In the genomic region with DNA sequence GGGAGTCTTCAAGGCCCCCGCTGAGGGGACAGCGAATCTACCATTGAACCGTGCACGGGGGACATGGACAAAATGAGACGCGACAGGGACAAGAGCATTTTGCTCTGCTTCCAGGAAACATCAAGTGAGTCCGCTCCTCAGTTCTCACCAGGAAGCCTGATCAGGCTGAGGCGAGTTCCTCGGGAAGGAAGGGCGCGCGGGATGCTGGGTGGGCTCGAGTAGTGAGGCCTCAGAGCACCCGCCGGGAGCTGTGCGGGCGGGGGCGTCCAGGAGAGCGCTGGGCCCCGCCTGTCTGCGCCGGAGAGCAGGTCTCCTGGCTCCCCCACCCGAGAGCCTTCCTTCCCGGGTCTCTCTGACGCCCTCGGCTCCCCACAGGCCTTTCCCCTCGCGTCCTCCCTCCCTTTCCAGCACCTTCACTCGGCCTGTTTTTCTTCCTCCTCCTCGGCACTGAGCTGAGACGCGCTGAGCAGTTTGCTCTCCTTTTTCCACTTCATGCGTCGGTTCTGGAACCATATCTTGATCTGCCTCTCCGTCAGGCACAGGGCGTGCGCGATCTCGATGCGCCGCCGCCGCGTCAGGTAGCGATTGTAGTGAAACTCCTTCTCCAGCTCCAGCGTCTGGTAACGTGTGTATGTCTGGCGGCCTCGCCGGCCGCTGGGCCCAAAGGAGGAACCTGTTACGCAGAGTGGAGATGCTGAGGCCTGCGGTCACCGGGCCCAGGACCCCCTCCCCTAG, we compare ENCODE assay signal across 10 cellular contexts. TPM values are rescaled to one million over a fixed set of nuclear protein-coding genes. Genes with fewer than 3 reads are reported as not detected.
DNase-seq lines count a peak whose midpoint lies in the region; ATAC-seq and TF ChIP-seq lines count a peak whose summit lies in the region.
"Had no signal": no experiment of that assay in that cellular context is flagged by ENCODE, and none has a peak within 500 bp of the region (broad histone marks: within the 10 kb centered on the region; RNA-seq: fewer than 3 reads in every experiment).

No MANE protein-coding gene starts in this region.

- H3K27me3 Mint-ChIP-seq in T-helper 1 cell treated with Interleukin-12 subunit alpha and Interleukin-12 subunit beta and Interleukin-4 antibody, amounts not matched to agents 30 μg/mL and 1 μg/mL, for 36 hours (ENCODE audit: low read depth): peaks cover 94% of the 10 kb centered on the region
- peaks cover 82 to 100% of the 10 kb centered on the region in 2 donors for H3K27me3 Mint-ChIP-seq in effector memory CD8-positive, alpha-beta T cell
- H3K27me3 Mint-ChIP-seq in progenitor cell of endocrine pancreas: peaks cover 99% of the 10 kb centered on the region

- peaks cover 40% of the 10 kb centered on the region for H3K4me1 Mint-ChIP-seq in T-helper 1 cell treated with Interleukin-12 subunit alpha and Interleukin-12 subunit beta and Interleukin-4 antibody, amounts not matched to agents 30 μg/mL and 1 μg/mL, for 36 hours (ENCODE audit: low read depth)
- H3K4me1 Mint-ChIP-seq in effector memory CD8-positive, alpha-beta T cell (ENCODE audit: low read depth in 2 of 2): peaks cover 39 to 42% of the 10 kb centered on the region in 2 donors
- H3K4me1 Mint-ChIP-seq in progenitor cell of endocrine pancreas (ENCODE audit: low read depth): peaks cover 7% of the 10 kb centered on the region

- H3K36me3 Mint-ChIP-seq in T-helper 1 cell treated with Interleukin-12 subunit alpha and Interleukin-12 subunit beta and Interleukin-4 antibody, amounts not matched to agents 30 μg/mL and 1 μg/mL, for 36 hours (ENCODE audit: low read depth): no peaks in the 10 kb centered on the region
- peaks cover 13% of the 10 kb centered on the region for H3K36me3 Mint-ChIP-seq in effector memory CD8-positive, alpha-beta T cell (ENCODE audit: insufficient read depth)
- H3K36me3 Mint-ChIP-seq in progenitor cell of endocrine pancreas (ENCODE audit: insufficient read depth): no peaks in the 10 kb centered on the region

- peak overlapping the region; percentile 0 for H3K4me3 ChIP-seq in GM12875 (ENCODE audit: low read depth, low read length)

- H3K27ac Mint-ChIP-seq in T-helper 1 cell treated with Interleukin-12 subunit alpha and Interleukin-12 subunit beta and Interleukin-4 antibody, amounts not matched to agents 30 μg/mL and 1 μg/mL, for 36 hours: no peak overlapping the region
- H3K27ac Mint-ChIP-seq in effector memory CD8-positive, alpha-beta T cell: peak overlapping the region in 1 of 2 donors; percentile 18
- peak overlapping the region; percentile 35 for H3K27ac Mint-ChIP-seq in progenitor cell of endocrine pancreas

- H3K4me3 Mint-ChIP-seq in T-helper 1 cell treated with Interleukin-12 subunit alpha and Interleukin-12 subunit beta and Interleukin-4 antibody, amounts not matched to agents 30 μg/mL and 1 μg/mL, for 36 hours: peak overlapping the region; percentile 79
- peak overlapping the region; percentile 57 to 86 for H3K4me3 Mint-ChIP-seq in effector memory CD8-positive, alpha-beta T cell
- H3K4me3 Mint-ChIP-seq in progenitor cell of endocrine pancreas (ENCODE audit: low read depth): peak overlapping the region; percentile 62

- H3K9me3 Mint-ChIP-seq in T-helper 1 cell treated with Interleukin-12 subunit alpha and Interleukin-12 subunit beta and Interleukin-4 antibody, amounts not matched to agents 30 μg/mL and 1 μg/mL, for 36 hours: no peaks in the 10 kb centered on the region
- H3K9me3 Mint-ChIP-seq in effector memory CD8-positive, alpha-beta T cell: no peaks in the 10 kb centered on the region
- H3K9me3 Mint-ChIP-seq in progenitor cell of endocrine pancreas (ENCODE audit: low read depth): no peaks in the 10 kb centered on the region

- ATAC-seq in effector memory CD8-positive, alpha-beta T cell (replicated peaks): peak; percentile 18
- ATAC-seq in HG02588 (IDR thresholded peaks at IDR 0.05; ENCODE audit: unreplicated experiment) (no peak), esophagus mucosa (no peak)

- TF ChIP-seq CTCF in GM12875 (IDR thresholded peaks at IDR 0.05; ENCODE audit: borderline replicate concordance, insufficient read depth, low read depth, low read length) (no peak), progenitor cell of endocrine pancreas (IDR thresholded peaks at IDR 0.05; ENCODE audit: unreplicated experiment) (no peak)

- DNase-seq in effector memory CD8-positive, alpha-beta T cell: no peak
- DNase-seq in progenitor cell of endocrine pancreas (ENCODE audit: low spot score, unreplicated experiment): no peak
- no peak for DNase-seq in NCI-H2029 (lab: John Stamatoyannopoulos, UW)
- DNase-seq in GM03348 (ENCODE audit: low spot score): no peak
- DNase-seq: effector CD4-positive, alpha-beta T cell; NCI-H1436 had no signal

RNA-seq across cellular contexts. Expression of a gene that starts 2.6 kb away (rescaled TPM):
- 2.1 and 5.6 TPM in 2 replicates for total RNA-seq in progenitor cell of endocrine pancreas
- total RNA-seq in esophagus mucosa: 0.16 TPM

RNA-seq across cellular contexts. Expression of a gene that starts 6.1 kb away (rescaled TPM):
- 19.4 and 32.1 TPM in 2 replicates for total RNA-seq in progenitor cell of endocrine pancreas
- 6.0 TPM for total RNA-seq in esophagus mucosa

RNA-seq across cellular contexts. Expression of a gene that starts 8.6 kb away (rescaled TPM):
- total RNA-seq in progenitor cell of endocrine pancreas: 0.96 and 3.1 TPM in 2 replicates
- total RNA-seq in esophagus mucosa: 0.28 TPM

RNA-seq across cellular contexts. Expression of a gene that starts 14.7 kb away (rescaled TPM):
- total RNA-seq in progenitor cell of endocrine pancreas: 0.55 and 1.5 TPM in 2 replicates
- 2.1 TPM for total RNA-seq in esophagus mucosa

RNA-seq across cellular contexts. Expression of a gene that starts 18.0 kb away (rescaled TPM):
- total RNA-seq in progenitor cell of endocrine pancreas (3.4 and 6.0 TPM in 2 replicates), esophagus mucosa (2.4 TPM)
